Comparison of ENCODE assay signal across 21 cellular contexts in the genomic region with DNA sequence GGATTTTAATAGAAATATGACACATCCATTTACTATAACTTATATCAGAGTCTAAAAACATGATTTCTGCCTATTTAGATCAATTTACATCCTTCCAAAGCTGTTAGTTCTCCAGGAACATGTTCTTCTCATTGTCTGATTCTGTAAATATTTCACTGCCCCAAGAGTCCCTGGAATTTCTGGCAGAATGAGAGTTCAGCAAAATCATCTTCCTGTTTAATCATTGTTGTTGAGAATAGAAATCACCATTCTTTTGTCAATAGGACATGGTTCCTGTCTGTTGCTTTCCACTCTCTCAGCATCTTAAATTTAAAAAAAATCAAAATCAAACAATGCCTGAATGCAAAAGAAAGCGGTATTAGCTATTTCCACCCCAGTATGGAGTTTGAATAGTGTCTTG.
"Had no signal": no experiment of that assay in that cellular context is flagged by ENCODE, and none has a peak within 500 bp of the region (broad histone marks: within the 10 kb centered on the region; RNA-seq: fewer than 3 reads in every experiment).

No MANE protein-coding gene starts in this region.

- H3K9me3 ChIP-seq: MG63, SK-N-SH had no signal

- H3K4me3 ChIP-seq: MG63 had no signal

- H3K9ac ChIP-seq: SK-N-SH had no signal

- DNase-seq: IMR-90, Karpas-422, KG1, MG63, NCI-H1092, NCI-H1105 treated with DMSO at 0.1 percent for 48 hours, NCI-H1417 treated with DMSO at 0.1 percent for 48 hours, NCI-H146, NCI-H1694 treated with DMSO at 0.1 percent for 48 hours, NCI-H1930, NCI-H2081, NCI-H2107, NCI-H2227 treated with DMSO at 0.1 percent for 48 hours, NCI-H524 treated with DMSO at 0.1 percent for 48 hours, NCI-H69, NCI-H774, RPMI8226, SHP77, SK-N-SH had no signal

- ATAC-seq: HepG2 had no signal

- FAIRE-seq: HepG2, RCC 7860 had no signal

- H3K4me2 ChIP-seq: SK-N-SH had no signal

- H3K36me3 ChIP-seq: MG63 had no signal

- H3K27me3 ChIP-seq: MG63 had no signal
